Comparison of ENCODE assay signal across 12 cellular contexts in the genomic region with DNA sequence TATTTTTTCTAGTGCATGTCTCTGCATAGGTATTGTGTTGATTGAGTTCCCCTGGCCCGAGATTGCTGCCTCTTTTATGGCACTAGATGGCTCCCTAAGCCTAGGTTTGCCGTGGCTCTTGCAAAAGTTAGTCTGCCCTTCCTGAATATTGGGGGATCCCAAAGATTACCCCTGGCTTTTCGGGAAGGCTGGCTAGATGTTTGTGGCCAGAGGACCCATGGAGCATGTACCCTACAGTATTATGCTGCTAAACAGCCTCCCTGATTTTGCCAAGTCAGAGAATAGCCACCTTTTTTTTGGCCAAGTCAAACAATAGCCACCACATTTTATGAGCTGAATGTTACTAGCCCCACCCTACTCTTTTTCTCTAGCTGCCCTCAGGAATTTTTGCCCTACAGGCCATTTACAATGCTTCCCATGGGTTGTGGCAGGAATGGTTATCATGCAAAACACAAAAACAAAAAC.
A peak's percentile ranks its signal among the peaks of the same experiment; 100 is the strongest.
DNase-seq lines count a peak whose midpoint lies in the region; ATAC-seq and TF ChIP-seq lines count a peak whose summit lies in the region.
"Had no signal": no experiment of that assay in that cellular context is flagged by ENCODE, and none has a peak within 500 bp of the region (broad histone marks: within the 10 kb centered on the region; RNA-seq: fewer than 3 reads in every experiment).

No MANE protein-coding gene starts in this region.

- H3K4ac ChIP-seq in IMR-90 (ENCODE audit: low read depth, low read length) = no peak overlapping the region

- H3K9me1 ChIP-seq in IMR-90 (ENCODE audit: insufficient read depth, low read length) = no peaks in the 10 kb centered on the region

- H2BK15ac ChIP-seq in IMR-90 (ENCODE audit: low read depth, low read length) = no peak overlapping the region

- H3K23ac ChIP-seq in IMR-90 (ENCODE audit: low read depth, low read length) = no peak overlapping the region

- H3K27me3 ChIP-seq in DND-41 (ENCODE audit: insufficient read depth, low read length, poor library complexity) (no peaks in the 10 kb centered on the region), IMR-90 (ENCODE audit: control insufficient read depth, insufficient read depth, low read length) (no peaks in the 10 kb centered on the region)
- H3K27me3 ChIP-seq: Peyer's patch, suprapubic skin had no signal

- BruUV-seq in IMR-90 (replicated peaks; lab: Mats Ljungman, UMichigan) = no TSS peak

- H3K56ac ChIP-seq in IMR-90 (ENCODE audit: extremely low read depth, insufficient read depth, low read length) = no peak overlapping the region

- no peak overlapping the region for H2BK5ac ChIP-seq in IMR-90 (ENCODE audit: low read depth, low read length, poor library complexity, severe bottlenecking)

- ATAC-seq in DND-41 (ENCODE audit: insufficient read depth, low read depth) (no peak), IMR-90 (ENCODE audit: low read depth) (no peak), left colon (peak; percentile 80), GM18519 (IDR thresholded peaks at IDR 0.05; ENCODE audit: low FRiP score, unreplicated experiment) (no peak)
- ATAC-seq in activated CD4-positive, CD25-positive, alpha-beta regulatory T cell treated with anti-CD3 and anti-CD28 coated beads, Interleukin-2, amount 50 U/mL, for 24 hours = no peak
- ATAC-seq: right cardiac atrium had no signal

- H3K79me1 ChIP-seq in IMR-90 (ENCODE audit: low read depth in 1 of 2, low read length in 2 of 2) = no peaks in the 10 kb centered on the region

- H3K9me3 ChIP-seq in DND-41 (ENCODE audit: insufficient read depth, low read length, severe bottlenecking) = peaks cover 20% of the 10 kb centered on the region
- H3K9me3 ChIP-seq in IMR-90 (ENCODE audit: control insufficient read depth, insufficient read depth, low read length) = no peaks in the 10 kb centered on the region

- H4K8ac ChIP-seq in IMR-90 (ENCODE audit: low read depth in 2 of 2, low read length in 2 of 2) = no peak overlapping the region

- H2AFZ ChIP-seq in DND-41 (ENCODE audit: low read depth, low read length) (no peak overlapping the region), IMR-90 (replicated peaks; ENCODE audit: low read length, poor library complexity) (no peak overlapping the region)

- H3K4me3 ChIP-seq in DND-41 (ENCODE audit: low read depth in 1 of 2, low read length in 2 of 2) = no peak overlapping the region
- H3K4me3 ChIP-seq in IMR-90 (ENCODE audit: insufficient read depth, low read depth, low read length) = no peak overlapping the region
- H3K4me3 ChIP-seq: Peyer's patch, suprapubic skin had no signal

- TF ChIP-seq POLR2A in IMR-90 (IDR thresholded peaks at IDR 0.05; ENCODE audit: low read depth, low read length) = no peak

- H3K27ac ChIP-seq in DND-41 (ENCODE audit: low read length) (no peak overlapping the region), IMR-90 (ENCODE audit: insufficient read depth, low read length) (no peak overlapping the region)
- H3K27ac ChIP-seq: Peyer's patch, suprapubic skin had no signal

- no peak overlapping the region for H3K4me2 ChIP-seq in DND-41 (ENCODE audit: insufficient read depth, low read length)
- H3K4me2 ChIP-seq in IMR-90 (ENCODE audit: low read depth, low read length) = no peak overlapping the region

- no peak overlapping the region for H3K14ac ChIP-seq in IMR-90 (replicated peaks; ENCODE audit: low read depth, low read length)

- H3K4me1 ChIP-seq in DND-41 (ENCODE audit: insufficient read depth, low read length) = no peaks in the 10 kb centered on the region
- H3K4me1 ChIP-seq in IMR-90 (ENCODE audit: control insufficient read depth, insufficient read depth, low read length) = no peaks in the 10 kb centered on the region
- H3K4me1 ChIP-seq: Peyer's patch, suprapubic skin had no signal

- TF ChIP-seq CTCF in DND-41 (IDR thresholded peaks at IDR 0.05; ENCODE audit: borderline replicate concordance, extremely low read depth, low read length, poor library complexity, severe bottlenecking) (peak; percentile 37), IMR-90 (conservative IDR thresholded peaks at IDR 0.05; ENCODE audit: low read depth, low read length) (0 out of 2 replicates have a peak, but pooled peaks have one; percentile 29)

- H2BK120ac ChIP-seq in IMR-90 (ENCODE audit: low read depth, low read length) = no peak overlapping the region

- WGBS in IMR-90 (ENCODE audit: extremely low coverage in 2 of 2, insufficient read length in 1 of 2), 2 experiments = 0% methylated on average over 2 of the region's 3 CpGs; no CpG with 5 or more reads in 1 of the 2 experiments

- H3K36me3 ChIP-seq in DND-41 (ENCODE audit: insufficient read depth, low read length) (no peaks in the 10 kb centered on the region), IMR-90 (ENCODE audit: control insufficient read depth, insufficient read depth, low read length) (no peaks in the 10 kb centered on the region)
- H3K36me3 ChIP-seq: Peyer's patch, suprapubic skin had no signal

- no peaks in the 10 kb centered on the region for H3K79me2 ChIP-seq in DND-41 (ENCODE audit: insufficient read depth, low read length)

- no peak overlapping the region for H4K91ac ChIP-seq in IMR-90 (ENCODE audit: insufficient read depth, low read depth, low read length)

- DNase-seq in DND-41 (no peak), IMR-90 (peak; percentile 1), amniotic epithelial cell (ENCODE audit: low read depth) (peak; percentile 11), left colon (peak in 1 of 2 donors; percentile 13), germinal center (ENCODE audit: low spot score) (no peak), activated T-cell treated with anti-CD3 and anti-CD28 coated beads for 4 hours (no peak)
- DNase-seq: activated T-cell treated with anti-CD3 and anti-CD28 coated beads, Interleukin-2, amount 50 U/mL, for 48 hours; Peyer's patch; right cardiac atrium had no signal

- in situ Hi-C loops in IMR-90 (cut with MboI; ENCODE audit: low sequenced_read_pairs) = no loop called here

- peak; percentile 45; the same call in 1 of the 2 replicates for TF ChIP-seq RAD21 in IMR-90 (IDR thresholded peaks at IDR 0.05; ENCODE audit: low read length)

- H2AK9ac ChIP-seq in IMR-90 (replicated peaks; ENCODE audit: low read depth, low read length, poor library complexity) = no peak overlapping the region

- POLR2A ChIA-PET in IMR-90 (lab: Charles Lee; ENCODE audit: unreplicated experiment) = no interaction called here

- intact Hi-C loops in IMR-90 (cut with micrococcal nuclease) = no loop called here
- intact Hi-C loops in left colon (cut with DNase I, micrococcal nuclease) = no loop called here

- dilution Hi-C loops in IMR-90 (cut with HindIII; ENCODE audit: low sequenced_read_pairs, unreplicated experiment) = no loop called here

- H4K5ac ChIP-seq in IMR-90 (ENCODE audit: low read depth, low read length) = no peak overlapping the region

- H2AK5ac ChIP-seq in IMR-90 (ENCODE audit: low read depth, low read length) = no peak overlapping the region

- H3K18ac ChIP-seq in IMR-90 (ENCODE audit: low read depth, low read length) = no peak overlapping the region

- H4K20me1 ChIP-seq in DND-41 (ENCODE audit: insufficient read depth, low read length) = no peaks in the 10 kb centered on the region
- no peaks in the 10 kb centered on the region for H4K20me1 ChIP-seq in IMR-90 (ENCODE audit: insufficient read depth, low read length)

- H3K9ac ChIP-seq in DND-41 (ENCODE audit: low read depth, low read length) (no peak overlapping the region), IMR-90 (ENCODE audit: low read depth, low read length) (no peak overlapping the region)

- CTCF ChIA-PET in IMR-90 (lab: Yijun Ruan, JAX) = no interaction called here

- no peak overlapping the region for H2BK20ac ChIP-seq in IMR-90 (ENCODE audit: low read depth, low read length)

TF ChIP-seq in IMR-90, 13 proteins besides CTCF, POLR2A, EP300 and RAD21:
- TF ChIP-seq, protein P1, sequence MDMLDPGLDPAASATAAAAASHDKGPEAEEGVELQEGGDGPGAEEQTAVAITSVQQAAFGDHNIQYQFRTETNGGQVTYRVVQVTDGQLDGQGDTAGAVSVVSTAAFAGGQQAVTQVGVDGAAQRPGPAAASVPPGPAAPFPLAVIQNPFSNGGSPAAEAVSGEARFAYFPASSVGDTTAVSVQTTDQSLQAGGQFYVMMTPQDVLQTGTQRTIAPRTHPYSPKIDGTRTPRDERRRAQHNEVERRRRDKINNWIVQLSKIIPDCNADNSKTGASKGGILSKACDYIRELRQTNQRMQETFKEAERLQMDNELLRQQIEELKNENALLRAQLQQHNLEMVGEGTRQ (IDR thresholded peaks at IDR 0.05; ENCODE audit: low read depth, low read length) = no peak
- TF ChIP-seq MAZ (IDR thresholded peaks at IDR 0.05; ENCODE audit: borderline replicate concordance, low read depth, low read length) = no peak
- TF ChIP-seq, protein P2, sequence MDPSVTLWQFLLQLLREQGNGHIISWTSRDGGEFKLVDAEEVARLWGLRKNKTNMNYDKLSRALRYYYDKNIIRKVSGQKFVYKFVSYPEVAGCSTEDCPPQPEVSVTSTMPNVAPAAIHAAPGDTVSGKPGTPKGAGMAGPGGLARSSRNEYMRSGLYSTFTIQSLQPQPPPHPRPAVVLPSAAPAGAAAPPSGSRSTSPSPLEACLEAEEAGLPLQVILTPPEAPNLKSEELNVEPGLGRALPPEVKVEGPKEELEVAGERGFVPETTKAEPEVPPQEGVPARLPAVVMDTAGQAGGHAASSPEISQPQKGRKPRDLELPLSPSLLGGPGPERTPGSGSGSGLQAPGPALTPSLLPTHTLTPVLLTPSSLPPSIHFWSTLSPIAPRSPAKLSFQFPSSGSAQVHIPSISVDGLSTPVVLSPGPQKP (IDR thresholded peaks at IDR 0.05; ENCODE audit: borderline replicate concordance, low read depth, low read length) = no peak
- TF ChIP-seq NFE2L2 (IDR thresholded peaks at IDR 0.05; ENCODE audit: low read depth, low read length) = no peak
- TF ChIP-seq MAFK (IDR thresholded peaks at IDR 0.05; ENCODE audit: low read depth, low read length) = no peak
- TF ChIP-seq RCOR1 (IDR thresholded peaks at IDR 0.05; ENCODE audit: insufficient replicate concordance, low read length) = no peak
- no peak for TF ChIP-seq CHD1 (IDR thresholded peaks at IDR 0.05; ENCODE audit: low read depth, low read length)
- TF ChIP-seq BHLHE40 (IDR thresholded peaks at IDR 0.05; ENCODE audit: low read depth, low read length) = no peak
- TF ChIP-seq CEBPB (IDR thresholded peaks at IDR 0.05; ENCODE audit: low read depth, low read length) = no peak
- TF ChIP-seq SMC3 (IDR thresholded peaks at IDR 0.05; ENCODE audit: low read depth, low read length) = no peak
- TF ChIP-seq FOS (IDR thresholded peaks at IDR 0.05; ENCODE audit: low read depth, low read length) = no peak
- TF ChIP-seq RFX5 (IDR thresholded peaks at IDR 0.05; ENCODE audit: low read depth, low read length) = no peak
- no peak for TF ChIP-seq MXI1 (IDR thresholded peaks at IDR 0.05; ENCODE audit: borderline replicate concordance, low read depth, low read length)

Comparison
In these comparisons a context has a peak if more than half of its experiments do, and no peak if none do; other contexts are left out.
1. DNase-seq: peak in IMR-90 (single experiment) and amniotic epithelial cell (single experiment); none in DND-41 (single experiment), germinal center (single experiment) and activated T-cell treated with anti-CD3 and anti-CD28 coated beads for 4 hours (single experiment).